Comparison of ENCODE assay signal across 1 cellular context in genomic region chr15:41416742-41417417, GRCh38.
TF ChIP-seq lines count a peak whose summit lies in the region.

Gene RTF1 (plus strand): TSS chr15:41417095. CDS start chr15:41417116, 21 bp downstream.

TF ChIP-seq in K562, 482 proteins besides CTCF, POLR2A, EP300 and RAD21 (continued from another document):
- peak; percentile 93 for TF ChIP-seq GMEB1 (CRISPR knock-in tag; IDR thresholded peaks at IDR 0.05)
- peak; percentile 74 for TF ChIP-seq C11orf30 (IDR thresholded peaks at IDR 0.05; ENCODE audit: low read depth)
- peak; percentile 84 for TF ChIP-seq RBFOX2 (IDR thresholded peaks at IDR 0.05; ENCODE audit: low read depth, low read length)
- TF ChIP-seq ZNF316 (IDR thresholded peaks at IDR 0.05) = no peak
- TF ChIP-seq ZBTB7A (IDR thresholded peaks at IDR 0.05; ENCODE audit: borderline replicate concordance, control insufficient read depth, low read depth, low read length) = peak; percentile 34; the same call in 1 of the 2 replicates
- TF ChIP-seq ATF1 (CRISPR knock-in tag; IDR thresholded peaks at IDR 0.05) = peak; percentile 64
- TF ChIP-seq ATF1 (tag; IDR thresholded peaks at IDR 0.05) = peak; percentile 91
- peak; percentile 71 for TF ChIP-seq HCFC1 (IDR thresholded peaks at IDR 0.05; ENCODE audit: low read depth, low read length)
- peak; percentile 49; the same call in 1 of the 2 replicates for TF ChIP-seq CBX1 (IDR thresholded peaks at IDR 0.05; ENCODE audit: low read depth)
- 0 out of 2 replicates have a peak, but pooled peaks have one; percentile 51 for TF ChIP-seq KHSRP (IDR thresholded peaks at IDR 0.05)
- peak; percentile 96 for TF ChIP-seq PHF8 (IDR thresholded peaks at IDR 0.05; ENCODE audit: borderline replicate concordance, low read length)
- no peak for TF ChIP-seq ZNF239 (CRISPR knock-in tag; IDR thresholded peaks at IDR 0.05)
- TF ChIP-seq DIDO1 (tag; IDR thresholded peaks at IDR 0.05; ENCODE audit: low read depth) = peak; percentile 67
- TF ChIP-seq PHF20 (IDR thresholded peaks at IDR 0.05; ENCODE audit: partially characterized antibody) = peak; percentile 73
- TF ChIP-seq IRF9 (tag; IDR thresholded peaks at IDR 0.05) = no peak
- TF ChIP-seq NKRF (IDR thresholded peaks at IDR 0.05; ENCODE audit: borderline replicate concordance) = peak; percentile 99
- peak; percentile 48; the same call in 1 of the 2 replicates for TF ChIP-seq ZBTB1 (CRISPR knock-in tag; IDR thresholded peaks at IDR 0.05; ENCODE audit: borderline replicate concordance, low read depth)
- peak; percentile 44 for TF ChIP-seq CXXC5 (CRISPR knock-in tag; IDR thresholded peaks at IDR 0.05)
- peak; percentile 62; the same call in 1 of the 2 replicates for TF ChIP-seq ZBTB12 (CRISPR knock-in tag; IDR thresholded peaks at IDR 0.05)
- no peak for TF ChIP-seq U2AF1 (optimal IDR thresholded peaks at IDR 0.05; ENCODE audit: low read depth, low read length)
- TF ChIP-seq ZC3H8 (IDR thresholded peaks at IDR 0.05) = no peak
- TF ChIP-seq AFF4 (CRISPR knock-in tag; IDR thresholded peaks at IDR 0.05) = peak; percentile 32; the same call in 1 of the 2 replicates
- TF ChIP-seq KAT7 (CRISPR knock-in tag; IDR thresholded peaks at IDR 0.05; ENCODE audit: borderline replicate concordance) = 0 out of 2 replicates have a peak, but pooled peaks have one; percentile 32
- peak; percentile 53; the same call in 1 of the 2 replicates for TF ChIP-seq RAD51 (IDR thresholded peaks at IDR 0.05; ENCODE audit: borderline replicate concordance, low read depth)
- peak; percentile 81 for TF ChIP-seq TBP (optimal IDR thresholded peaks at IDR 0.05; ENCODE audit: low read depth, low read length)
